In genomic region chr2:234483568-234484251, GRCh38 we compare ENCODE assay signal across 7 cellular contexts. TPM values are rescaled to one million over a fixed set of nuclear protein-coding genes. Genes with fewer than 3 reads are reported as not detected.
DNase-seq lines count a peak whose midpoint lies in the region; ATAC-seq, FAIRE-seq and TF ChIP-seq lines count a peak whose summit lies in the region.

No MANE protein-coding gene starts in this region.

- H3K79me1 ChIP-seq in H1 (ENCODE audit: low read depth, low read length), result no peaks in the 10 kb centered on the region

- no peak overlapping the region for H3K14ac ChIP-seq in H1 (ENCODE audit: insufficient read length)

- TF ChIP-seq RAD21 in H1 (IDR thresholded peaks at IDR 0.05 in 1 of 2, conservative IDR thresholded peaks at IDR 0.05 in 1 of 2; ENCODE audit: low read depth in 2 of 2, low read length in 2 of 2), result peak; percentile 35 to 41; a peak in 2 of 4 replicates

- H3K4ac ChIP-seq in H1 (replicated peaks; ENCODE audit: insufficient read length, low read depth, low read length), result no peak overlapping the region

- no peak overlapping the region for H2BK120ac ChIP-seq in H1 (replicated peaks; ENCODE audit: low read depth, low read length)

- TF ChIP-seq EP300 in H1 (IDR thresholded peaks at IDR 0.05; ENCODE audit: borderline replicate concordance in 1 of 2, low read depth in 2 of 2, low read length in 2 of 2), result no peak

- CTCF ChIA-PET in H1 (lab: Charles Lee; ENCODE audit: partially characterized antibody), result interaction anchor here (0.6 to 1.6 kb wide), 8 partner anchors 14 to 146 kb away, joined by 3 to 4 read pairs (median 3); no protein-coding TSS in a partner anchor

- no peak overlapping the region for H3K4me2 ChIP-seq in H1 (ENCODE audit: insufficient read depth in 1 of 2, low read depth in 2 of 2, low read length in 2 of 2)

- FAIRE-seq in H1 (lab: Jason Lieb, UNC), result no peak

- TF ChIP-seq CTCF in H1 (IDR thresholded peaks at IDR 0.05; ENCODE audit: control extremely low read depth in 1 of 3, insufficient read depth in 1 of 3, low read depth in 1 of 3, low read length in 3 of 3), result peak in 2 of 3 experiments; percentile 30 to 40; a peak in 2 of 4 replicates

- no peak overlapping the region for H3K4me3 ChIP-seq in H1 (ENCODE audit: extremely low read depth in 1 of 4, insufficient read depth in 2 of 4, low read depth in 3 of 4, low read length in 4 of 4)

- H4K8ac ChIP-seq in H1 (ENCODE audit: extremely low read depth, insufficient read depth, low read length), result no peak overlapping the region

- H2BK15ac ChIP-seq in H1 (ENCODE audit: low read length), result no peak overlapping the region

- H2BK12ac ChIP-seq in H1 (ENCODE audit: low read depth, low read length), result no peak overlapping the region

- H3K9me3 ChIP-seq in H1 (ENCODE audit: insufficient read depth in 2 of 2, low read depth in 1 of 2, low read length in 1 of 2), result no peaks in the 10 kb centered on the region

- H3K4me1 ChIP-seq in H1 (replicated peaks in 1 of 4; ENCODE audit: control insufficient read depth in 3 of 4, insufficient read depth in 4 of 4, low read length in 3 of 4), result no peaks in the 10 kb centered on the region; a peak in 1 of 7 replicates

- H2AFZ ChIP-seq in H1 (ENCODE audit: low read length), result no peak overlapping the region

- no peak for TF ChIP-seq POLR2A in H1 (IDR thresholded peaks at IDR 0.05; ENCODE audit: control extremely low read depth in 1 of 2, low read depth in 2 of 2, low read length in 2 of 2)

- no peak overlapping the region for H3K9ac ChIP-seq in H1 (replicated peaks in 1 of 4; ENCODE audit: extremely low read depth in 1 of 4, low read depth in 3 of 4, low read length in 3 of 4)

- H4K20me1 ChIP-seq in H1 (replicated peaks in 1 of 2; ENCODE audit: control insufficient read depth in 1 of 2, insufficient read depth in 2 of 2, low read length in 2 of 2), result no peaks in the 10 kb centered on the region

- no peak overlapping the region for H3K18ac ChIP-seq in H1 (ENCODE audit: extremely low read depth, low read length)

- POLR2A ChIA-PET in H1 (lab: Charles Lee; ENCODE audit: partially characterized antibody), result no interaction called here

- DNase-seq in activated CD4-positive, alpha-beta T cell treated with anti-CD3 and anti-CD28 coated beads for 4 hours, result peak; percentile 69 to 72
- no peak for DNase-seq in H1 (ENCODE audit: low read depth in 1 of 2, low spot score in 2 of 2)
- DNase-seq in stimulated activated CD8-positive, alpha-beta memory T cell treated with anti-CD3 and anti-CD28 coated beads, Interleukin-15, amount 100 ng/mL, for 4 hours (ENCODE audit: low read depth in 2 of 2), result peak; percentile 65 to 74
- DNase-seq in globus pallidus (ENCODE audit: low spot score), result no peak
- no peak for DNase-seq in COR-L47 (lab: John Stamatoyannopoulos, UW)

- 87% methylated on average over 9 of the region's 9 CpGs; no CpG with 5 or more reads in 1 of the 2 experiments for WGBS in H1 (ENCODE audit: extremely low coverage in 1 of 2, insufficient coverage in 1 of 2, insufficient read length in 1 of 2, insufficient replicate concordance in 2 of 2, low coverage in 1 of 2, low lambda C conversion rate in 2 of 2, missing lambda C conversion rate in 1 of 2), 2 experiments

- no peak overlapping the region for H3K27ac ChIP-seq in H1 (ENCODE audit: low read depth, low read length)

- no peaks in the 10 kb centered on the region for H3K23me2 ChIP-seq in H1 (ENCODE audit: low read depth, low read length)

- no peak overlapping the region for H2BK20ac ChIP-seq in H1 (ENCODE audit: low read length)

- no peak overlapping the region for H2BK5ac ChIP-seq in H1 (ENCODE audit: low read depth, low read length)

- H4K91ac ChIP-seq in H1 (replicated peaks; ENCODE audit: insufficient read length, low read length), result no peak overlapping the region

- H3K27me3 ChIP-seq in H1 (replicated peaks in 1 of 4; ENCODE audit: control insufficient read depth in 3 of 4, extremely low read depth in 1 of 4, insufficient read depth in 3 of 4, low read length in 3 of 4), result no peaks in the 10 kb centered on the region

- H3K79me2 ChIP-seq in H1 (ENCODE audit: control insufficient read depth in 1 of 2, insufficient read depth in 2 of 2, low read length in 2 of 2), result no peaks in the 10 kb centered on the region

- no peak overlapping the region for H2AK5ac ChIP-seq in H1 (ENCODE audit: low read depth, low read length)

- ATAC-seq in GM19328 (IDR thresholded peaks at IDR 0.05; ENCODE audit: unreplicated experiment) (peak; percentile 60), HG03354 (IDR thresholded peaks at IDR 0.05; ENCODE audit: poor library complexity, severe bottlenecking, unreplicated experiment) (peak; percentile 87)

- no peak overlapping the region for H3K56ac ChIP-seq in H1 (replicated peaks; ENCODE audit: insufficient read length, low read depth, low read length)

- no peak overlapping the region for H4K5ac ChIP-seq in H1 (ENCODE audit: insufficient read length, low read depth, low read length)

- H3K36me3 ChIP-seq in H1 (ENCODE audit: control insufficient read depth in 2 of 4, insufficient read depth in 4 of 4, low read length in 3 of 4), result no peaks in the 10 kb centered on the region

- no peak overlapping the region for H3K23ac ChIP-seq in H1 (ENCODE audit: insufficient read length)

TF ChIP-seq in H1, 55 proteins besides CTCF, POLR2A, EP300 and RAD21 (continues in another document):
- TF ChIP-seq E2F6 (IDR thresholded peaks at IDR 0.05) (no peak), SIN3A (conservative IDR thresholded peaks at IDR 0.05 in 1 of 2, IDR thresholded peaks at IDR 0.05 in 1 of 2; ENCODE audit: low read depth in 1 of 2, low read length in 2 of 2) (no peak), NRF1 (IDR thresholded peaks at IDR 0.05; ENCODE audit: low read depth, low read length) (no peak), CREB1 (IDR thresholded peaks at IDR 0.05) (no peak), TCF12 (IDR thresholded peaks at IDR 0.05; ENCODE audit: low read depth, low read length) (no peak), CHD2 (IDR thresholded peaks at IDR 0.05; ENCODE audit: low read length) (no peak), CEBPB (IDR thresholded peaks at IDR 0.05; ENCODE audit: low read depth, low read length) (no peak), SP2 (IDR thresholded peaks at IDR 0.05; ENCODE audit: low read length) (no peak), SP4 (IDR thresholded peaks at IDR 0.05; ENCODE audit: low read length) (no peak), TAF1 (IDR thresholded peaks at IDR 0.05; ENCODE audit: low read depth, low read length) (no peak), RNF2 (IDR thresholded peaks at IDR 0.05; ENCODE audit: borderline replicate concordance, low read depth, low read length, missing control alignments, poor library complexity, severe bottlenecking) (no peak), RFX5 (IDR thresholded peaks at IDR 0.05; ENCODE audit: borderline replicate concordance, low read depth, low read length) (no peak), SIRT6 (IDR thresholded peaks at IDR 0.05; ENCODE audit: low read length) (no peak), POU5F1 (IDR thresholded peaks at IDR 0.05; ENCODE audit: low read depth, low read length) (no peak)

RNA-seq across cellular contexts. Expression of gene ARL4C, which starts 13.2 kb away (rescaled TPM):
- total RNA-seq in H1 (2021; fragmentation: NEBNext Ultra II Directional; extraction: Animal tissue kit (Norgen Biotek cat#: 25700)), result 15.9 and 16.9 TPM in 2 replicates
- polyA plus RNA-seq in H1 (2011; rRNA removed), result 7.0 and 7.7 TPM in 2 replicates
- polyA plus RNA-seq in H1 (2011; cell fraction: cytosol; rRNA removed), result 10.0 TPM
- 7.0 TPM for polyA plus RNA-seq in H1 (2011; cell fraction: nucleus; rRNA removed)
- polyA plus RNA-seq in H1 (2012, experiment 1 of 2), result 11.6 to 14.4 TPM (median 12.9 TPM) in 4 replicates
- 7.3 TPM for polyA plus RNA-seq in H1 (2012, experiment 2 of 2)
- polyA plus RNA-seq in H1 (2013, experiment 1 of 2), result 7.6 TPM
- 7.8 TPM for polyA plus RNA-seq in H1 (2013, experiment 2 of 2)
- 8.1 and 8.3 TPM in 2 replicates for polyA minus RNA-seq in H1 (2011; rRNA and poly(A)+ RNA removed)
- 11.0 TPM for polyA minus RNA-seq in H1 (2011; cell fraction: cytosol; rRNA and poly(A)+ RNA removed)
- polyA minus RNA-seq in H1 (2011; cell fraction: nucleus; rRNA and poly(A)+ RNA removed), result 12.7 TPM

Comparison
In these comparisons a context has a peak if more than half of its experiments do, and no peak if none do; other contexts are left out.
1. DNase-seq: peak in activated CD4-positive, alpha-beta T cell treated with anti-CD3 and anti-CD28 coated beads for 4 hours (2 of 2) and stimulated activated CD8-positive, alpha-beta memory T cell treated with anti-CD3 and anti-CD28 coated beads, Interleukin-15, amount 100 ng/mL, for 4 hours (2 of 2); none in H1 (0 of 2), globus pallidus (single experiment) and COR-L47 (single experiment).